Comparison of ENCODE assay signal across 2 cellular contexts in the genomic region with DNA sequence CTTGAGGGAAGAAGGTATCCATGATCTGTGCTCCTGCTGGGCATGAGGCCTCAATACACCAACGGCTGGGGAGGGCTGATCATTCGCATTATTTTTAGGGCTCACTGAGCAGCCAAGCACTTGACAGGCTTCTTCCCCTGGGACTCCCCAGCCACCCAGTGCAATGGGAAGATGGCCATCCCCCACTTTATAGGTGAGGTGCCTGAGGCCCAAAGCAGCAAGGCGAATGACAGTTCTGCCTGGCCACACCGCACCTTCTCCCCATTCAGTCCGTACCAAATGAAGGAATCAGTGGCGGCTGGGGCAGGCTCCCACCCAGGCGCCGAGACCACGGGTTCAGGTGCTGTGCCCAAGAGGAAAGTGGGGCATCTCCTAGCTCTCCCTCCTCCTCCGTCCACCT.
TF ChIP-seq lines count a peak whose summit lies in the region.

No MANE protein-coding gene starts in this region.

TF ChIP-seq in HepG2, 621 proteins besides CTCF, POLR2A, EP300 and RAD21:
- TF ChIP-seq POLR2AphosphoS2 (IDR thresholded peaks at IDR 0.05; ENCODE audit: low read depth, low read length) (peak; percentile 36; the same call in 1 of the 2 replicates), AGO2 (optimal IDR thresholded peaks at IDR 0.05; ENCODE audit: low read depth, low read length) (peak; percentile 48)
- TF ChIP-seq, protein P1, sequence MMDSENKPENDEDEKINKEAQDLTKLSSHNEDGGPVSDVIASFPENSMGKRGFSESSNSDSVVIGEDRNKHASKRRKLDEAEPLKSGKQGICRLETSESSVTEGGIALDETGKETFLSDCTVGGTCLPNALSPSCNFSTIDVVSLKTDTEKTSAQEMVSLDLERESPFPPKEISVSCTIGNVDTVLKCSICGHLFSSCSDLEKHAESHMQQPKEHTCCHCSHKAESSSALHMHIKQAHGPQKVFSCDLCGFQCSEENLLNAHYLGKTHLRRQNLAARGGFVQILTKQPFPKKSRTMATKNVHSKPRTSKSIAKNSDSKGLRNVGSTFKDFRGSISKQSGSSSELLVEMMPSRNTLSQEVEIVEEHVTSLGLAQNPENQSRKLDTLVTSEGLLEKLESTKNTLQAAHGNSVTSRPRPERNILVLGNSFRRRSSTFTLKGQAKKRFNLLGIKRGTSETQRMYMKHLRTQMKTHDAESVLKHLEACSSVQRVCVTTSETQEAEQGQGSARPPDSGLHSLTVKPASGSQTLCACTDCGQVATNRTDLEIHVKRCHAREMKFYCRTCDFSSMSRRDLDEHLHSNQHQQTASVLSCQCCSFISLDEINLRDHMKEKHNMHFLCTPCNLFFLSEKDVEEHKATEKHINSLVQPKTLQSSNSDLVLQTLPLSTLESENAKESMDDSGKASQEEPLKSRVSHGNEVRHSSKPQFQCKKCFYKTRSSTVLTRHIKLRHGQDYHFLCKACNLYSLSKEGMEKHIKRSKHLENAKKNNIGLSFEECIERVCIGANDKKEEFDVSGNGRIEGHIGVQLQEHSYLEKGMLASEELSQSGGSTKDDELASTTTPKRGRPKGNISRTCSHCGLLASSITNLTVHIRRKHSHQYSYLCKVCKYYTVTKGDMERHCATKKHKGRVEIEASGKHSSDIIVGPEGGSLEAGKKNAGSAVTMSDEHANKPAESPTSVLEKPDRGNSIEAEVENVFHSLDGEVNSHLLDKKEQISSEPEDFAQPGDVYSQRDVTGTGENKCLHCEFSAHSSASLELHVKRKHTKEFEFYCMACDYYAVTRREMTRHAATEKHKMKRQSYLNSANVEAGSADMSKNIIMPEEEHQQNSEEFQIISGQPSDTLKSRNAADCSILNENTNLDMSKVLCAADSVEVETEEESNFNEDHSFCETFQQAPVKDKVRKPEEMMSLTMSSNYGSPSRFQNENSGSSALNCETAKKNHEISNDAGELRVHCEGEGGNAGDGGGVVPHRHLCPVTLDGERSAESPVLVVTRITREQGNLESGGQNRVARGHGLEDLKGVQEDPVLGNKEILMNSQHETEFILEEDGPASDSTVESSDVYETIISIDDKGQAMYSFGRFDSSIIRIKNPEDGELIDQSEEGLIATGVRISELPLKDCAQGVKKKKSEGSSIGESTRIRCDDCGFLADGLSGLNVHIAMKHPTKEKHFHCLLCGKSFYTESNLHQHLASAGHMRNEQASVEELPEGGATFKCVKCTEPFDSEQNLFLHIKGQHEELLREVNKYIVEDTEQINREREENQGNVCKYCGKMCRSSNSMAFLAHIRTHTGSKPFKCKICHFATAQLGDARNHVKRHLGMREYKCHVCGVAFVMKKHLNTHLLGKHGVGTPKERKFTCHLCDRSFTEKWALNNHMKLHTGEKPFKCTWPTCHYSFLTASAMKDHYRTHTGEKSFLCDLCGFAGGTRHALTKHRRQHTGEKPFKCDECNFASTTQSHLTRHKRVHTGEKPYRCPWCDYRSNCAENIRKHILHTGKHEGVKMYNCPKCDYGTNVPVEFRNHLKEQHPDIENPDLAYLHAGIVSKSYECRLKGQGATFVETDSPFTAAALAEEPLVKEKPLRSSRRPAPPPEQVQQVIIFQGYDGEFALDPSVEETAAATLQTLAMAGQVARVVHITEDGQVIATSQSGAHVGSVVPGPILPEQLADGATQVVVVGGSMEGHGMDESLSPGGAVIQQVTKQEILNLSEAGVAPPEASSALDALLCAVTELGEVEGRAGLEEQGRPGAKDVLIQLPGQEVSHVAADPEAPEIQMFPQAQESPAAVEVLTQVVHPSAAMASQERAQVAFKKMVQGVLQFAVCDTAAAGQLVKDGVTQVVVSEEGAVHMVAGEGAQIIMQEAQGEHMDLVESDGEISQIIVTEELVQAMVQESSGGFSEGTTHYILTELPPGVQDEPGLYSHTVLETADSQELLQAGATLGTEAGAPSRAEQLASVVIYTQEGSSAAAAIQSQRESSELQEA (CRISPR knock-in tag; IDR thresholded peaks at IDR 0.05; ENCODE audit: not compliant biosample characterization): no peak
TF ChIP-seq in HepG2: peak in this region for 2.

TF ChIP-seq in GM12891, 5 proteins besides CTCF, POLR2A, EP300 and RAD21:
- TF ChIP-seq PAX5 (IDR thresholded peaks at IDR 0.05; ENCODE audit: insufficient read depth, low read length, severe bottlenecking) (no peak), POU2F2 (IDR thresholded peaks at IDR 0.05; ENCODE audit: low read depth, low read length) (no peak), POLR2AphosphoS5 (IDR thresholded peaks at IDR 0.05; ENCODE audit: low read depth, low read length) (no peak), TAF1 (IDR thresholded peaks at IDR 0.05; ENCODE audit: low read depth, low read length) (no peak), SPI1 (IDR thresholded peaks at IDR 0.05; ENCODE audit: low read depth, low read length) (no peak)
